ENCODE assay signal across 17 cellular contexts in genomic region chr9:16921855-16922254, GRCh38. TPM values are rescaled to one million over a fixed set of nuclear protein-coding genes. Genes with fewer than 3 reads are reported as not detected.
DNase-seq lines count a peak whose midpoint lies in the region; FAIRE-seq and TF ChIP-seq lines count a peak whose summit lies in the region.
"Had no signal": no experiment of that assay in that cellular context is flagged by ENCODE, and none has a peak within 500 bp of the region (broad histone marks: within the 10 kb centered on the region; RNA-seq: fewer than 3 reads in every experiment).

No MANE protein-coding gene starts in this region.

- H2AFZ ChIP-seq in keratinocyte (ENCODE audit: control insufficient read depth, low read length) = no peak overlapping the region
- H2AFZ ChIP-seq: neural progenitor cell had no signal

- no peaks in the 10 kb centered on the region for H4K20me1 ChIP-seq in keratinocyte (ENCODE audit: control insufficient read depth, extremely low read depth, insufficient read depth, low read length)
- H4K20me1 ChIP-seq: BLaER1 treated with 17β-estradiol and CSF1 and Interleukin-3, amounts not matched to agents 10 nM and 100 nM had no signal

- H3K36me3 ChIP-seq in bronchial epithelial cell (ENCODE audit: control insufficient read depth, insufficient read depth, low read length) = no peaks in the 10 kb centered on the region
- no peaks in the 10 kb centered on the region for H3K36me3 ChIP-seq in keratinocyte (ENCODE audit: control insufficient read depth in 2 of 2, extremely low read depth in 1 of 2, insufficient read depth in 2 of 2, low read length in 2 of 2)
- H3K36me3 ChIP-seq: BLaER1 treated with 17β-estradiol and CSF1 and Interleukin-3, amounts not matched to agents 10 nM and 100 nM had no signal

- H3K27me3 ChIP-seq in bronchial epithelial cell (ENCODE audit: control insufficient read depth, insufficient read depth, low read length) (no peaks in the 10 kb centered on the region), keratinocyte (ENCODE audit: control insufficient read depth, extremely low read depth, insufficient read depth, low read length) (no peaks in the 10 kb centered on the region)
- H3K27me3 ChIP-seq: BLaER1 treated with 17β-estradiol and CSF1 and Interleukin-3, amounts not matched to agents 10 nM and 100 nM; neural progenitor cell had no signal

- peak; percentile 35; the same call in 1 of the 2 replicates for TF ChIP-seq CTCF in LNCaP clone FGC (IDR thresholded peaks at IDR 0.05; ENCODE audit: control insufficient read depth, extremely low read depth, insufficient read depth)
- TF ChIP-seq CTCF in bronchial epithelial cell (IDR thresholded peaks at IDR 0.05; ENCODE audit: insufficient read depth, low read length, severe bottlenecking) = no peak
- no peak for TF ChIP-seq CTCF in keratinocyte (optimal IDR thresholded peaks at IDR 0.05 in 1 of 3, IDR thresholded peaks at IDR 0.05 in 1 of 3, conservative IDR thresholded peaks at IDR 0.05 in 1 of 3; ENCODE audit: extremely low read depth in 1 of 3, insufficient read depth in 2 of 3, low read length in 3 of 3)

- no peaks in the 10 kb centered on the region for H3K9me3 ChIP-seq in keratinocyte (ENCODE audit: control insufficient read depth, low read depth, low read length)

- dilution Hi-C loops in keratinocyte (cut with MboI; ENCODE audit: extremely low pct_ligation_motif_present, low sequenced_read_pairs) = no loop called here

- H3K79me2 ChIP-seq in keratinocyte (ENCODE audit: control insufficient read depth, insufficient read depth, low read length) = no peaks in the 10 kb centered on the region

- peaks cover 3% of the 10 kb centered on the region for H3K4me1 ChIP-seq in keratinocyte (ENCODE audit: control insufficient read depth, extremely low read depth, insufficient read depth, low read length)
- H3K4me1 ChIP-seq: BLaER1 treated with 17β-estradiol and CSF1 and Interleukin-3, amounts not matched to agents 10 nM and 100 nM; neural progenitor cell had no signal

- H3K4me3 ChIP-seq in LNCaP clone FGC (ENCODE audit: low read depth, low read length) = no peak overlapping the region
- no peak overlapping the region for H3K4me3 ChIP-seq in bronchial epithelial cell (ENCODE audit: low read depth, low read length)
- H3K4me3 ChIP-seq in keratinocyte (ENCODE audit: control insufficient read depth in 2 of 3, extremely low read depth in 1 of 3, insufficient read depth in 2 of 3, low read depth in 1 of 3, low read length in 3 of 3) = no peak overlapping the region
- H3K4me3 ChIP-seq: BLaER1 treated with 17β-estradiol and CSF1 and Interleukin-3, amounts not matched to agents 10 nM and 100 nM; neural progenitor cell had no signal

- DNase-seq in EH (ENCODE audit: low read depth) (peak; percentile 55), LNCaP clone FGC (ENCODE audit: low read depth) (no peak), bronchial epithelial cell (ENCODE audit: low read depth) (peak; percentile 54), keratinocyte (ENCODE audit: low read depth, low spot score) (peak; percentile 38), NCI-H1436 treated with DMSO at 0.1 percent for 48 hours (lab: John Stamatoyannopoulos, UW) (no peak), H4 (ENCODE audit: low spot score) (no peak), DMS53 (lab: John Stamatoyannopoulos, UW) (no peak)
- DNase-seq in stimulated activated CD8-positive, alpha-beta memory T cell treated with anti-CD3 and anti-CD28 coated beads, Interleukin-4, amount 100 ng/mL, for 48 hours = no peak
- DNase-seq: activated CD8-positive, alpha-beta memory T cell treated with anti-CD3 and anti-CD28 coated beads for 24 hours; activated gamma-delta T cell; endodermal cell; NCI-H187; NCI-H82; stimulated activated naive CD8-positive, alpha-beta T cell treated with anti-CD3 and anti-CD28 coated beads, Interleukin-15, amount 100 ng/mL, for 72 hours had no signal

- H3K9me1 ChIP-seq in keratinocyte (ENCODE audit: control insufficient read depth, extremely low read depth, insufficient read depth, low read length) = no peaks in the 10 kb centered on the region

- H3K4me2 ChIP-seq in keratinocyte (ENCODE audit: control insufficient read depth, extremely low read depth, insufficient read depth, low read depth, low read length) = no peak overlapping the region
- H3K4me2 ChIP-seq: BLaER1 treated with 17β-estradiol and CSF1 and Interleukin-3, amounts not matched to agents 10 nM and 100 nM; neural progenitor cell had no signal

- FAIRE-seq in bronchial epithelial cell (lab: Jason Lieb, UNC) (no peak), keratinocyte (lab: Jason Lieb, UNC) (peak; percentile 61)
- FAIRE-seq: TTC549 had no signal

- no peak overlapping the region for H3K9ac ChIP-seq in keratinocyte (ENCODE audit: control insufficient read depth, extremely low read depth, insufficient read depth, low read length)
- H3K9ac ChIP-seq: BLaER1 treated with 17β-estradiol and CSF1 and Interleukin-3, amounts not matched to agents 10 nM and 100 nM; neural progenitor cell had no signal

- H3K27ac ChIP-seq in keratinocyte (ENCODE audit: control insufficient read depth, insufficient read depth, low read length) = peak overlapping the region; percentile 12
- H3K27ac ChIP-seq: BLaER1 treated with 17β-estradiol and CSF1 and Interleukin-3, amounts not matched to agents 10 nM and 100 nM; neural progenitor cell had no signal

RNA-seq across cellular contexts. Expression of gene BNC2, which starts 51.4 kb away (rescaled TPM):
- under 0.01 TPM in 1 of 2 replicates, not detected in the other for total RNA-seq in bronchial epithelial cell
- polyA plus RNA-seq in keratinocyte = 1.1 to 2.2 TPM (median 1.1 TPM) in 3 replicates
- polyA plus RNA-seq in keratinocyte (2011; ENCODE audit: low read depth) = 1.4 TPM
- 0.44 and 0.68 TPM in 2 replicates for polyA plus RNA-seq in keratinocyte (2011; cell fraction: cytosol; rRNA removed)
- 1.3 and 1.9 TPM in 2 replicates for polyA plus RNA-seq in keratinocyte (2011; cell fraction: nucleus; rRNA removed)
- 0.21 and 0.88 TPM in 2 replicates for polyA plus RNA-seq in keratinocyte (2012; ENCODE audit: low replicate concordance)
- 3.0 to 6.3 TPM (median 4.7 TPM) in 3 replicates for polyA minus RNA-seq in keratinocyte
- 0.96 TPM for polyA minus RNA-seq in keratinocyte (2011; cell fraction: cytosol; rRNA and poly(A)+ RNA removed)
- 1.6 and 5.6 TPM in 2 replicates for polyA minus RNA-seq in keratinocyte (2011; cell fraction: nucleus; rRNA and poly(A)+ RNA removed)
- 1.2 and 2.7 TPM in 2 replicates for total RNA-seq in H4 (2014; rRNA removed; shearing (Covaris generic))

Comparison
In these comparisons a context has a peak if more than half of its experiments do, and no peak if none do; other contexts are left out.
1. DNase-seq: peak in EH (single experiment), bronchial epithelial cell (single experiment) and keratinocyte (single experiment); none in LNCaP clone FGC (single experiment), stimulated activated CD8-positive, alpha-beta memory T cell treated with anti-CD3 and anti-CD28 coated beads, Interleukin-4, amount 100 ng/mL, for 48 hours (single experiment), NCI-H1436 treated with DMSO at 0.1 percent for 48 hours (single experiment), H4 (single experiment) and DMS53 (single experiment).